Comparison of ENCODE assay signal across 24 cellular contexts in the genomic region with DNA sequence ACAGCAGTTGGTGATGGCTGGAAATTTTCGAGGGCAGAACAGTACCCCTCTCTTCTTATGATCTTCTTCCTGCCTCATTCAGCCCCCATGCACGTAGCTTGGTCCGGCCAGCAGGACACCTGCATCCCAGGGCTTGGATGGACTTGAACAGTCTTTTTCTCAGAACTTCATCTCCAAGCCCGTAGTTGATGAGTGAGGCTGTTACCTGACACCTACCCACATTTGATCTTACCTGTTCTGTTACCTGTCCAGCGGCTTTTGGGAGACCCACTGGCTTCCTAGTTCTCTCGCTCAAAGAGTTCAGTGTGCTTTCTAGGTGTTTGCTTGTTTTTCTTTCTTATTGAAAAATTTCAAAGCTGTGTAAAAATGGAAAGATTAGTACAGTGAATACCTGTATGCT.
"Had no signal": no experiment of that assay in that cellular context is flagged by ENCODE, and none has a peak within 500 bp of the region (broad histone marks: within the 10 kb centered on the region; RNA-seq: fewer than 3 reads in every experiment).

No MANE protein-coding gene starts in this region.

- DNase-seq: activated CD4-positive, alpha-beta T cell treated with anti-CD3 and anti-CD28 coated beads, Interleukin-2, amount 10 ng/mL, durations not matched to agents 7 days and 5 days; activated CD4-positive, CD25-positive, alpha-beta regulatory T cell treated with anti-CD3 and anti-CD28 coated beads, Interleukin-2, amount 50 U/mL, for 72 hours; activated CD8-positive, alpha-beta memory T cell treated with anti-CD3 and anti-CD28 coated beads, Interleukin-2, amount 10 ng/mL, durations not matched to agents 7 days and 5 days; activated CD8-positive, alpha-beta T cell treated with anti-CD3 and anti-CD28 coated beads for 36 hours; activated gamma-delta T cell; activated naive CD4-positive, alpha-beta T cell treated with anti-CD3 and anti-CD28 coated beads, Interleukin-2, amount 50 U/mL, for 16 hours; activated naive CD8-positive, alpha-beta T cell treated with anti-CD3 and anti-CD28 coated beads, Interleukin-2, amount 50 U/mL, for 24 hours; activated T-cell treated with anti-CD3 and anti-CD28 coated beads for 4 hours; effector CD4-positive, alpha-beta T cell; erythroblast; foreskin keratinocyte; immature natural killer cell; kidney glomerular epithelial cell; left lung; naive thymus-derived CD4-positive, alpha-beta T cell; psoas muscle; stimulated activated CD4-positive, alpha-beta T cell treated with anti-CD3 and anti-CD28 coated beads, Interleukin-12 subunit alpha, Interleukin-12 subunit beta, amount 100 ng/mL, for 4 hours; stimulated activated CD4-positive, alpha-beta T cell treated with anti-CD3 and anti-CD28 coated beads, Interleukin-4, amount 100 ng/mL, for 4 hours; stimulated activated naive CD8-positive, alpha-beta T cell treated with anti-CD3 and anti-CD28 coated beads, Interleukin-15, Interleukin-2, amounts not matched to agents 100 U/mL and 50 U/mL, for 24 hours had no signal

- H3K36me3 Mint-ChIP-seq: activated CD8-positive, alpha-beta memory T cell treated with anti-CD3 and anti-CD28 coated beads, Interleukin-2, amount 10 ng/mL, durations not matched to agents 7 days and 5 days had no signal

- H3K9me3 Mint-ChIP-seq: activated CD4-positive, alpha-beta T cell treated with anti-CD3 and anti-CD28 coated beads, Interleukin-2, amount 10 ng/mL, durations not matched to agents 7 days and 5 days; activated CD8-positive, alpha-beta T cell treated with anti-CD3 and anti-CD28 coated beads for 36 hours; activated naive CD8-positive, alpha-beta T cell treated with anti-CD3 and anti-CD28 coated beads, Interleukin-2, amount 50 U/mL, for 24 hours; activated T-helper 1 cell treated with anti-CD3 and anti-CD28 coated beads, Interleukin-12 subunit alpha, Interleukin-12 subunit beta, Interleukin-2, Interleukin-4 antibody, amounts not matched to agents 30 ng/mL and 10 ng/mL and 1 ng/mL, durations not matched to agents 14 hours and 24 hours and 36 hours; dendritic cell treated with granulocyte-macrophage colony-stimulating factor and Interleukin-4, amounts not matched to agents 40 ng/mL and 50 ng/mL, for 4 days; immature natural killer cell; naive thymus-derived CD4-positive, alpha-beta T cell; T-helper 2 cell treated with Interferon-gamma antibody and Interleukin-4, amounts not matched to agents 5 μg/mL and 100 μg/mL, for 36 hours had no signal

- H3K4me3 Mint-ChIP-seq: activated CD4-positive, alpha-beta T cell treated with anti-CD3 and anti-CD28 coated beads, Interleukin-2, amount 10 ng/mL, durations not matched to agents 7 days and 5 days; activated CD8-positive, alpha-beta memory T cell treated with anti-CD3 and anti-CD28 coated beads, Interleukin-2, amount 10 ng/mL, durations not matched to agents 7 days and 5 days; activated CD8-positive, alpha-beta T cell treated with anti-CD3 and anti-CD28 coated beads for 36 hours; activated naive CD8-positive, alpha-beta T cell treated with anti-CD3 and anti-CD28 coated beads, Interleukin-2, amount 50 U/mL, for 24 hours; activated T-helper 1 cell treated with anti-CD3 and anti-CD28 coated beads, Interleukin-12 subunit alpha, Interleukin-12 subunit beta, Interleukin-2, Interleukin-4 antibody, amounts not matched to agents 30 ng/mL and 10 ng/mL and 1 ng/mL, durations not matched to agents 14 hours and 24 hours and 36 hours; dendritic cell treated with granulocyte-macrophage colony-stimulating factor and Interleukin-4, amounts not matched to agents 40 ng/mL and 50 ng/mL, for 4 days; immature natural killer cell; naive thymus-derived CD4-positive, alpha-beta T cell; T-helper 2 cell treated with Interferon-gamma antibody and Interleukin-4, amounts not matched to agents 5 μg/mL and 100 μg/mL, for 36 hours had no signal

- H3K27me3 Mint-ChIP-seq: activated CD4-positive, alpha-beta T cell treated with anti-CD3 and anti-CD28 coated beads, Interleukin-2, amount 10 ng/mL, durations not matched to agents 7 days and 5 days; activated CD8-positive, alpha-beta memory T cell treated with anti-CD3 and anti-CD28 coated beads, Interleukin-2, amount 10 ng/mL, durations not matched to agents 7 days and 5 days; activated CD8-positive, alpha-beta T cell treated with anti-CD3 and anti-CD28 coated beads for 36 hours; activated naive CD8-positive, alpha-beta T cell treated with anti-CD3 and anti-CD28 coated beads, Interleukin-2, amount 50 U/mL, for 24 hours; dendritic cell treated with granulocyte-macrophage colony-stimulating factor and Interleukin-4, amounts not matched to agents 40 ng/mL and 50 ng/mL, for 4 days; naive thymus-derived CD4-positive, alpha-beta T cell had no signal

- H3K27me3 ChIP-seq: foreskin keratinocyte, left lung, right atrium auricular region had no signal

- H3K9me3 ChIP-seq: left lung, psoas muscle, right atrium auricular region had no signal

- H3K27ac Mint-ChIP-seq: activated CD4-positive, alpha-beta T cell treated with anti-CD3 and anti-CD28 coated beads, Interleukin-2, amount 10 ng/mL, durations not matched to agents 7 days and 5 days; activated CD8-positive, alpha-beta memory T cell treated with anti-CD3 and anti-CD28 coated beads, Interleukin-2, amount 10 ng/mL, durations not matched to agents 7 days and 5 days; activated CD8-positive, alpha-beta T cell treated with anti-CD3 and anti-CD28 coated beads for 36 hours; activated naive CD8-positive, alpha-beta T cell treated with anti-CD3 and anti-CD28 coated beads, Interleukin-2, amount 50 U/mL, for 24 hours; activated T-helper 1 cell treated with anti-CD3 and anti-CD28 coated beads, Interleukin-12 subunit alpha, Interleukin-12 subunit beta, Interleukin-2, Interleukin-4 antibody, amounts not matched to agents 30 ng/mL and 10 ng/mL and 1 ng/mL, durations not matched to agents 14 hours and 24 hours and 36 hours; dendritic cell treated with granulocyte-macrophage colony-stimulating factor and Interleukin-4, amounts not matched to agents 40 ng/mL and 50 ng/mL, for 4 days; immature natural killer cell; T-helper 2 cell treated with Interferon-gamma antibody and Interleukin-4, amounts not matched to agents 5 μg/mL and 100 μg/mL, for 36 hours had no signal

- H3K4me3 ChIP-seq: left lung, psoas muscle, right atrium auricular region had no signal

- H3K27ac ChIP-seq: foreskin keratinocyte, left lung, psoas muscle, right atrium auricular region, VCaP had no signal

- ATAC-seq: activated CD8-positive, alpha-beta memory T cell treated with anti-CD3 and anti-CD28 coated beads, Interleukin-2, amount 10 ng/mL, durations not matched to agents 7 days and 5 days; activated CD8-positive, alpha-beta T cell treated with anti-CD3 and anti-CD28 coated beads for 36 hours; activated naive CD8-positive, alpha-beta T cell treated with anti-CD3 and anti-CD28 coated beads, Interleukin-2, amount 50 U/mL, for 24 hours; foreskin keratinocyte; left lung; naive thymus-derived CD4-positive, alpha-beta T cell; psoas muscle; stimulated activated naive CD8-positive, alpha-beta T cell treated with anti-CD3 and anti-CD28 coated beads, Interleukin-15, Interleukin-2, amounts not matched to agents 100 U/mL and 50 U/mL, for 24 hours had no signal

- H3K4me1 ChIP-seq: foreskin keratinocyte, psoas muscle had no signal
